1 cellular context compared by ENCODE assay signal in the genomic region with DNA sequence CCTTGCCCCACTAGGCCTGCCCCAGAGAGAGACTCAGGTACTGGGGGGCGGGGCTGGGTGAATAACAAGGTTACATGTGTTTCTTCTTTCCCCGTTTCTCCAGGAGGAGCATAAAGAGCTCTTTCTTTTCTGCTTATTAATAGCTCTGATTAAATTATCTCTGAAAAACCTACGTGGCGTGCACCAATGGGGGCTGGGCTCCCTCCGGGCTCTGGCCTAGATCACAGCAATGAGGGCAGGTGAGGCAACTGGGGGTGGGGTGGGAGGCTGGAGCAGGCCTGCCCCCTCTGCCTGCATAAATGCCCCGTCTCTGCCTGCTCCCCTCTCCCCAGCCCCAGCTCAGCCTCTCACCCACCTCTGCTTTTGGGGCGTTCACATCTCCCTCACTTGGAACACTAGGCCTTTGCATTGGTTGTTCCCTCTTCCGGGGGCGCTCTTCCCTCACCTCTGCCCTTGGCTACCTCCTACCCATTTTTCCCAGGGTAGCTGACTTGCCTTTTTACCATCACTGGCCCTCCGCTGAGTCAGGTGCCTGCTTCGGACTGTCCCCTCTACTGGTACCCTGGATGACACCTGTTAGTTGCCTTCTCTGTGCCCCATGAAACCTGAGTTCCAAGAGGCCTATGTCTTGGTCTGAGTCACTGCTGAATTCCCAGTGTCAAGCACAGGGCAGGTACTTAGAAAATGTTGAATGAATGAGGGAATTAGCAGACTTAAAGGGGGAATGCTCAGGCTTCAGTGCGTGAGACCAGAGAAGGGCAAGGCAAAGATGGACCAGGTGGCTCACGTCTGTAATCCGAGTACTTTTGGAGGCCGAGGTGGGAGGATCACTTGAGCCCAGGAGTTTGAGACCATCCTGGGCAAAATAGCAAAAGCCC.
TF ChIP-seq lines count a peak whose summit lies in the region.

No MANE protein-coding gene starts in this region.

TF ChIP-seq in H1, 55 proteins besides CTCF, POLR2A, EP300 and RAD21:
- TF ChIP-seq POLR2AphosphoS5 (IDR thresholded peaks at IDR 0.05; ENCODE audit: low read depth, low read length) (no peak), SP2 (IDR thresholded peaks at IDR 0.05; ENCODE audit: low read length) (no peak), CREB1 (IDR thresholded peaks at IDR 0.05) (no peak), CTBP2 (IDR thresholded peaks at IDR 0.05; ENCODE audit: borderline replicate concordance, insufficient read depth, insufficient read length, low read length) (no peak), GTF2F1 (IDR thresholded peaks at IDR 0.05; ENCODE audit: borderline replicate concordance, low read depth, low read length) (no peak), PHF8 (conservative IDR thresholded peaks at IDR 0.05; ENCODE audit: low read depth, low read length) (no peak), HDAC2 (IDR thresholded peaks at IDR 0.05; ENCODE audit: borderline replicate concordance in 1 of 2, low read depth in 2 of 2, low read length in 2 of 2) (no peak)
- TF ChIP-seq, protein P1, sequence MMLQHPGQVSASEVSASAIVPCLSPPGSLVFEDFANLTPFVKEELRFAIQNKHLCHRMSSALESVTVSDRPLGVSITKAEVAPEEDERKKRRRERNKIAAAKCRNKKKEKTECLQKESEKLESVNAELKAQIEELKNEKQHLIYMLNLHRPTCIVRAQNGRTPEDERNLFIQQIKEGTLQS (IDR thresholded peaks at IDR 0.05; ENCODE audit: insufficient read depth, low read depth, low read length): no peak
